8 cellular contexts compared by ENCODE assay signal in the genomic region with DNA sequence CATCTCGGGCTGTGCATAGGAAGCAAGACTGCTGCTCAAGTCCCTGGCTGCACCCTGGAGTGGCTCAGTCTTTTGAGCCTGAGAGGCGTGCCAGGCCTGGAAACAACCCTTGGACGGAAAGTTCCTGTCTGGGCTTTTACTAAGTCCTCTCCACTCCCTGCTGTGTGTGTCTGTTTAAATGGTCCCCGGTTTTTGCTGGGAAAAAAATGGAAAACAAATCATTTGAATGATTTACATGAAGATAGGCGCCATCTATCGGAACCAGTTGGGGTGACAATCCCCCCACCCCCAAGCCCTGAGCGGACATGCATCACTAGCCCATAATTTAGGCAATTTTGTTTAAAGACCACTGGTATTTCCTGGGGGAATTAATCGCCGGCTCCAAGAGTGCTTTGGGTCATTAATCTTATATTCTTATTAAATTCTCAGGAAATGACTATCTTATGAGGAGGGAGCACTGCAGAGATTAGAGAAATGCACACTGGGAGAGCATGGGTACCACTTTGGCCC. TPM values are rescaled to one million over a fixed set of nuclear protein-coding genes. Genes with fewer than 3 reads are reported as not detected.
DNase-seq lines count a peak whose midpoint lies in the region; ATAC-seq and TF ChIP-seq lines count a peak whose summit lies in the region.
"Had no signal": no experiment of that assay in that cellular context is flagged by ENCODE, and none has a peak within 500 bp of the region (broad histone marks: within the 10 kb centered on the region; RNA-seq: fewer than 3 reads in every experiment).

No MANE protein-coding gene starts in this region.

- POLR2A ChIA-PET in GM10248 (lab: Yijun Ruan, JAX) = no interaction called here

- DNase-seq in GM10248 (ENCODE audit: extremely low spot score) (no peak), NCI-H1092 treated with DMSO at 0.1 percent for 48 hours (lab: John Stamatoyannopoulos, UW) (peak; percentile 63), coronary artery (ENCODE audit: low spot score) (peak; percentile 90), lower leg skin (ENCODE audit: low spot score in 2 of 2) (peak; percentile 66 to 95)
- peak in 2 of 3 donors; percentile 9 to 17 for DNase-seq in stimulated activated CD4-positive, alpha-beta T cell treated with anti-CD3 and anti-CD28 coated beads, TNF-alpha, amount 100 ng/mL, for 1 hour (ENCODE audit: low read depth in 3 of 3, low spot score in 1 of 3)

- TF ChIP-seq CTCF in GM10248 (IDR thresholded peaks at IDR 0.05; ENCODE audit: control extremely low read depth, extremely low read depth, low read depth, missing control alignments) (peak; percentile 71), WI38 (IDR thresholded peaks at IDR 0.05; ENCODE audit: low read depth, low read length) (peak; percentile 53), coronary artery (IDR thresholded peaks at IDR 0.05) (peak; percentile 52), lower leg skin (IDR thresholded peaks at IDR 0.05) (no peak)

- WGBS in lower leg skin, 2 donors = 4 to 6% methylated on average over 9 of the region's 9 CpGs

- no peak overlapping the region for H3K4me3 ChIP-seq in WI38 (ENCODE audit: low read depth, low read length)
- H3K4me3 ChIP-seq in coronary artery = peak overlapping the region; percentile 99
- H3K4me3 ChIP-seq in lower leg skin (ENCODE audit: low read depth, poor library complexity, severe bottlenecking) = no peak overlapping the region

- intact Hi-C loops in lower leg skin (cut with DNase I; ENCODE audit: low total_unique reads) = no loop called here

- H3K27ac ChIP-seq in coronary artery = peak overlapping the region; percentile 99 to 100
- H3K27ac ChIP-seq: epithelial cell of prostate had no signal

- CTCF ChIA-PET in GM10248 (lab: Yijun Ruan, JAX) = interaction anchor here (0.7 to 10.6 kb wide), 20 partner anchors 11 to 231 kb away, joined by 3 to 129 read pairs (median 3); partner anchors contain the start of gene NARS2

- TF ChIP-seq POLR2A in lower leg skin (IDR thresholded peaks at IDR 0.05) = no peak

- no peak for ATAC-seq in HG02840 (IDR thresholded peaks at IDR 0.05; ENCODE audit: low FRiP score, unreplicated experiment)

RNA-seq across cellular contexts. Expression of gene GAB2, which starts 2.7 kb away (rescaled TPM):
- total RNA-seq in lower leg skin = 10 to 100 TPM; 22.5 to 32.8 (median 30.1) TPM

Comparison
In these comparisons a context has a peak if more than half of its experiments do, and no peak if none do; other contexts are left out.
1. CTCF ChIP-seq: peak in GM10248 (single experiment), WI38 (single experiment) and coronary artery (single experiment); none in lower leg skin (0 of 3).